28 cellular contexts compared by ENCODE assay signal in genomic region chr5:39381376-39381775, GRCh38. TPM values are rescaled to one million over a fixed set of nuclear protein-coding genes. Genes with fewer than 3 reads are reported as not detected.
"Had no signal": no experiment of that assay in that cellular context is flagged by ENCODE, and none has a peak within 500 bp of the region (broad histone marks: within the 10 kb centered on the region; RNA-seq: fewer than 3 reads in every experiment).

No MANE protein-coding gene starts in this region.

- H3K27me3 Mint-ChIP-seq: activated CD4-positive, alpha-beta T cell treated with anti-CD3 and anti-CD28 coated beads, Interleukin-2, amount 10 ng/mL, durations not matched to agents 7 days and 5 days had no signal

- H3K4me3 ChIP-seq: cardiac muscle cell, Peyer's patch, SJSA1 had no signal

- H3K27me3 ChIP-seq: brain microvascular endothelial cell, cardiac muscle cell, Peyer's patch, SJSA1 had no signal

- H3K27ac ChIP-seq: brain microvascular endothelial cell, cardiac muscle cell, Peyer's patch, RWPE1, SJSA1 had no signal

- FAIRE-seq: TTC549 had no signal

- DNase-seq: activated CD4-positive, alpha-beta memory T cell treated with anti-CD3 and anti-CD28 coated beads for 36 hours; activated CD4-positive, alpha-beta T cell treated with anti-CD3 and anti-CD28 coated beads, Interleukin-2, amount 10 ng/mL, durations not matched to agents 7 days and 5 days; activated CD4-positive, CD25-positive, alpha-beta regulatory T cell; activated CD8-positive, alpha-beta memory T cell treated with anti-CD3 and anti-CD28 coated beads for 24 hours; activated effector memory CD4-positive, alpha-beta T cell treated with anti-CD3 and anti-CD28 coated beads, Interleukin-2, amount 50 U/mL, for 16 hours; activated naive CD4-positive, alpha-beta T cell treated with Interleukin-2 at 50 U/mL for 16 hours; activated naive CD8-positive, alpha-beta T cell treated with anti-CD3 and anti-CD28 coated beads, Interleukin-2, amount 50 U/mL, for 24 hours; activated T-cell treated with anti-CD3 and anti-CD28 coated beads, Interleukin-2, amount 50 U/mL, for 4 hours; brain microvascular endothelial cell; KG1; NCI-H1048; NCI-H1694; NCI-H2029 treated with DMSO at 0.1 percent for 48 hours; NCI-H345; NCI-H510A; NCI-H69; Peyer's patch; Right ventricle myocardium superior; T-cell; T-helper 2 cell; T1000 had no signal

- H3K27ac Mint-ChIP-seq: activated CD4-positive, alpha-beta memory T cell treated with anti-CD3 and anti-CD28 coated beads for 36 hours; activated CD4-positive, alpha-beta T cell treated with anti-CD3 and anti-CD28 coated beads, Interleukin-2, amount 10 ng/mL, durations not matched to agents 7 days and 5 days; activated naive CD4-positive, alpha-beta T cell treated with anti-CD3 and anti-CD28 coated beads, Interleukin-2, amount 50 U/mL, for 72 hours; activated naive CD8-positive, alpha-beta T cell treated with anti-CD3 and anti-CD28 coated beads, Interleukin-2, amount 50 U/mL, for 24 hours; T-cell had no signal

- H3K9me3 Mint-ChIP-seq: activated CD4-positive, alpha-beta memory T cell treated with anti-CD3 and anti-CD28 coated beads for 36 hours; activated CD4-positive, alpha-beta T cell treated with anti-CD3 and anti-CD28 coated beads, Interleukin-2, amount 10 ng/mL, durations not matched to agents 7 days and 5 days; activated naive CD4-positive, alpha-beta T cell treated with anti-CD3 and anti-CD28 coated beads, Interleukin-2, amount 50 U/mL, for 72 hours; activated naive CD8-positive, alpha-beta T cell treated with anti-CD3 and anti-CD28 coated beads, Interleukin-2, amount 50 U/mL, for 24 hours; activated T-cell treated with anti-CD3 and anti-CD28 coated beads, Interleukin-2, amount 50 U/mL, for 4 hours; T-cell had no signal

- H3K4me1 Mint-ChIP-seq: activated CD4-positive, alpha-beta T cell treated with anti-CD3 and anti-CD28 coated beads, Interleukin-2, amount 10 ng/mL, durations not matched to agents 7 days and 5 days; activated naive CD8-positive, alpha-beta T cell treated with anti-CD3 and anti-CD28 coated beads, Interleukin-2, amount 50 U/mL, for 24 hours; T-cell had no signal

- H3K4me3 Mint-ChIP-seq: activated CD4-positive, alpha-beta memory T cell treated with anti-CD3 and anti-CD28 coated beads for 36 hours; activated CD4-positive, alpha-beta T cell treated with anti-CD3 and anti-CD28 coated beads, Interleukin-2, amount 10 ng/mL, durations not matched to agents 7 days and 5 days; activated naive CD8-positive, alpha-beta T cell treated with anti-CD3 and anti-CD28 coated beads, Interleukin-2, amount 50 U/mL, for 24 hours; activated T-cell treated with anti-CD3 and anti-CD28 coated beads, Interleukin-2, amount 50 U/mL, for 4 hours; T-cell had no signal

- H3K9me3 ChIP-seq: Peyer's patch, SJSA1 had no signal

- H3K4me1 ChIP-seq: Peyer's patch, SJSA1 had no signal

- H3K36me3 Mint-ChIP-seq: activated CD4-positive, alpha-beta memory T cell treated with anti-CD3 and anti-CD28 coated beads for 36 hours; activated naive CD4-positive, alpha-beta T cell treated with anti-CD3 and anti-CD28 coated beads, Interleukin-2, amount 50 U/mL, for 72 hours; T-cell had no signal

- ATAC-seq: activated naive CD4-positive, alpha-beta T cell treated with anti-CD3 and anti-CD28 coated beads, Interleukin-2, amount 50 U/mL, for 72 hours; activated naive CD8-positive, alpha-beta T cell treated with anti-CD3 and anti-CD28 coated beads, Interleukin-2, amount 50 U/mL, for 24 hours; activated T-cell treated with anti-CD3 and anti-CD28 coated beads, Interleukin-2, amount 50 U/mL, for 4 hours; T-cell had no signal

- H3K36me3 ChIP-seq: cardiac muscle cell had no signal

RNA-seq across cellular contexts. Expression of gene C9, which starts 17.1 kb away (rescaled TPM):
- total RNA-seq: activated CD4-positive, alpha-beta memory T cell treated with anti-CD3 and anti-CD28 coated beads for 36 hours; activated CD4-positive, alpha-beta T cell treated with anti-CD3 and anti-CD28 coated beads, Interleukin-2, amount 10 ng/mL, durations not matched to agents 7 days and 5 days; activated naive CD4-positive, alpha-beta T cell treated with anti-CD3 and anti-CD28 coated beads, Interleukin-2, amount 50 U/mL, for 72 hours; cardiac muscle cell; LHCN-M2; M059J; Peyer's patch; Right ventricle myocardium superior had no signal
- polyA plus RNA-seq: cardiac muscle cell had no signal

RNA-seq across cellular contexts. Expression of gene DAB2, which starts 43.4 kb away (rescaled TPM):
- total RNA-seq: activated CD4-positive, alpha-beta memory T cell treated with anti-CD3 and anti-CD28 coated beads for 36 hours; activated CD4-positive, alpha-beta T cell treated with anti-CD3 and anti-CD28 coated beads, Interleukin-2, amount 10 ng/mL, durations not matched to agents 7 days and 5 days had no signal
